1 cellular context compared by ENCODE assay signal in the genomic region with DNA sequence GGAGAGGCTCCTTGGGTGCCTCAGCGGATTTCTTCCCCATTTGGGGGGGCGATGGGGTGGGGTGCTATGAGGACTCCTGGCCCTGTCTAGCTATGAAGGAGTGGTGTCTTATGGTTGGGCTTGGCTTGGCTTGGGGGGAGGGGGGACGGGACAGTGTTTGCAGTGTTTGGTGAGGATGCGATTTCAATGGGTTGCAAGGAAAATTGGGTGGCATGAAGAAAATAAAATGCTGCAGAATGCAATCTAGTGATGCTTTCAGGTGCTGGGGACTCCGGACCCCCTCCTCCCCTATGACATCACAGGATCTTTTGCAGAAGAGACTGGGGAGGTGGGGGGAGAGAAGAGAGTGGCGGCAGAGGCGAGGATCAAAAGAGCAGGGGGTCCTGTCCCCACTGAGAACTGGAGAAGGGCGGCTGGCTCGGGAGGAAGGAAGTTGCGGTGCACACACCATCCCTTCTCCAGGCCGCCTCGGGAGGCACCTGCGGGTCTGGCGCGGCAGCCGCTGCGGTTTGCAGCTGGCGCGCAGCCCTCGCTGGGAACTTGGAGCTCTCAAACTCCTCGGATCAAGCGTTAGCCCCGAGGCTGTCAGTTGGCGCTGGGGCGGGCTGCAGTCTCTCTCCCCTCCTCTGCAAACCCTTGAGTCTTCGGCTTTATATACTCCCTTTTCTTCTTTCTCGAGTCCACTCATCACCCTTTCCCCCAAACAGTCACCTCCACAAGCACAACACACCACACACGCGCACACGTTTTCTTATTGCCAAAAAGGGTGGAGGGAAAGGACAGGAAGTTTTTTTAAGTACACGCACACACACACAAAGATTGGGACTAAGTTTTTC.
TF ChIP-seq lines count a peak whose summit lies in the region.

No MANE protein-coding gene starts in this region.

TF ChIP-seq in HEK293, 187 proteins besides CTCF, POLR2A, EP300 and RAD21 (continued from another document and continues in another):
- TF ChIP-seq, protein P1, sequence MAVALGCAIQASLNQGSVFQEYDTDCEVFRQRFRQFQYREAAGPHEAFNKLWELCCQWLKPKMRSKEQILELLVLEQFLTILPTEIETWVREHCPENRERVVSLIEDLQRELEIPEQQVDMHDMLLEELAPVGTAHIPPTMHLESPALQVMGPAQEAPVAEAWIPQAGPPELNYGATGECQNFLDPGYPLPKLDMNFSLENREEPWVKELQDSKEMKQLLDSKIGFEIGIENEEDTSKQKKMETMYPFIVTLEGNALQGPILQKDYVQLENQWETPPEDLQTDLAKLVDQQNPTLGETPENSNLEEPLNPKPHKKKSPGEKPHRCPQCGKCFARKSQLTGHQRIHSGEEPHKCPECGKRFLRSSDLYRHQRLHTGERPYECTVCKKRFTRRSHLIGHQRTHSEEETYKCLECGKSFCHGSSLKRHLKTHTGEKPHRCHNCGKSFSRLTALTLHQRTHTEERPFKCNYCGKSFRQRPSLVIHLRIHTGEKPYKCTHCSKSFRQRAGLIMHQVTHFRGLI (tag by site-specific recombination; IDR thresholded peaks at IDR 0.05): peak; percentile 97
- TF ChIP-seq ZSCAN23 (tag by site-specific recombination; IDR thresholded peaks at IDR 0.05): no peak
- TF ChIP-seq, protein P2, sequence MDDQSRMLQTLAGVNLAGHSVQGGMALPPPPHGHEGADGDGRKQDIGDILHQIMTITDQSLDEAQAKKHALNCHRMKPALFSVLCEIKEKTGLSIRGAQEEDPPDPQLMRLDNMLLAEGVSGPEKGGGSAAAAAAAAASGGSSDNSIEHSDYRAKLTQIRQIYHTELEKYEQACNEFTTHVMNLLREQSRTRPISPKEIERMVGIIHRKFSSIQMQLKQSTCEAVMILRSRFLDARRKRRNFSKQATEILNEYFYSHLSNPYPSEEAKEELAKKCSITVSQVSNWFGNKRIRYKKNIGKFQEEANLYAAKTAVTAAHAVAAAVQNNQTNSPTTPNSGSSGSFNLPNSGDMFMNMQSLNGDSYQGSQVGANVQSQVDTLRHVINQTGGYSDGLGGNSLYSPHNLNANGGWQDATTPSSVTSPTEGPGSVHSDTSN (CRISPR knock-in tag; IDR thresholded peaks at IDR 0.05): no peak
- TF ChIP-seq, protein P3, sequence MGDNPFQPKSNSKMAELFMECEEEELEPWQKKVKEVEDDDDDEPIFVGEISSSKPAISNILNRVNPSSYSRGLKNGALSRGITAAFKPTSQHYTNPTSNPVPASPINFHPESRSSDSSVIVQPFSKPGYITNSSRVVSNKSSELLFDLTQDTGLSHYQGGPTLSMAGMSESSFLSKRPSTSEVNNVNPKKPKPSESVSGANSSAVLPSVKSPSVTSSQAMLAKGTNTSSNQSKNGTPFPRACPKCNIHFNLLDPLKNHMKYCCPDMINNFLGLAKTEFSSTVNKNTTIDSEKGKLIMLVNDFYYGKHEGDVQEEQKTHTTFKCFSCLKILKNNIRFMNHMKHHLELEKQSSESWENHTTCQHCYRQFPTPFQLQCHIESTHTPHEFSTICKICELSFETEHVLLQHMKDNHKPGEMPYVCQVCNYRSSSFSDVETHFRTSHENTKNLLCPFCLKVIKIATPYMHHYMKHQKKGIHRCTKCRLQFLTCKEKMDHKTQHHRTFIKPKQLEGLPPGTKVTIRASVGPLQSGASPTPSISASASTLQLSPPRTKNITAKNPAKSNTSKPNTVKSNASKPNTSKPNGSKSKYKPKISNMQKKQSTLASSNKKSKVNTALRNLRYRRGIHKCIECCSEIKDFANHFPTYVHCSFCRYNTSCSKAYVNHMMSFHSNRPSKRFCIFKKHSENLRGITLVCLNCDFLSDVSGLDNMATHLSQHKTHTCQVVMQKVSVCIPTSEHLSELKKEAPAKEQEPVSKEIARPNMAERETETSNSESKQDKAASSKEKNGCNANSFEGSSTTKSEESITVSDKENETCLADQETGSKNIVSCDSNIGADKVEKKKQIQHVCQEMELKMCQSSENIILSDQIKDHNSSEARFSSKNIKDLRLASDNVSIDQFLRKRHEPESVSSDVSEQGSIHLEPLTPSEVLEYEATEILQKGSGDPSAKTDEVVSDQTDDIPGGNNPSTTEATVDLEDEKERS (tag by site-specific recombination; IDR thresholded peaks at IDR 0.05): no peak
- TF ChIP-seq, protein P4, sequence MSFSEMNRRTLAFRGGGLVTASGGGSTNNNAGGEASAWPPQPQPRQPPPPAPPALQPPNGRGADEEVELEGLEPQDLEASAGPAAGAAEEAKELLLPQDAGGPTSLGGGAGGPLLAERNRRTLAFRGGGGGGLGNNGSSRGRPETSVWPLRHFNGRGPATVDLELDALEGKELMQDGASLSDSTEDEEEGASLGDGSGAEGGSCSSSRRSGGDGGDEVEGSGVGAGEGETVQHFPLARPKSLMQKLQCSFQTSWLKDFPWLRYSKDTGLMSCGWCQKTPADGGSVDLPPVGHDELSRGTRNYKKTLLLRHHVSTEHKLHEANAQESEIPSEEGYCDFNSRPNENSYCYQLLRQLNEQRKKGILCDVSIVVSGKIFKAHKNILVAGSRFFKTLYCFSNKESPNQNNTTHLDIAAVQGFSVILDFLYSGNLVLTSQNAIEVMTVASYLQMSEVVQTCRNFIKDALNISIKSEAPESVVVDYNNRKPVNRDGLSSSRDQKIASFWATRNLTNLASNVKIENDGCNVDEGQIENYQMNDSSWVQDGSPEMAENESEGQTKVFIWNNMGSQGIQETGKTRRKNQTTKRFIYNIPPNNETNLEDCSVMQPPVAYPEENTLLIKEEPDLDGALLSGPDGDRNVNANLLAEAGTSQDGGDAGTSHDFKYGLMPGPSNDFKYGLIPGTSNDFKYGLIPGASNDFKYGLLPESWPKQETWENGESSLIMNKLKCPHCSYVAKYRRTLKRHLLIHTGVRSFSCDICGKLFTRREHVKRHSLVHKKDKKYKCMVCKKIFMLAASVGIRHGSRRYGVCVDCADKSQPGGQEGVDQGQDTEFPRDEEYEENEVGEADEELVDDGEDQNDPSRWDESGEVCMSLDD (tag by site-specific recombination; IDR thresholded peaks at IDR 0.05): no peak
- 0 out of 2 replicates have a peak, but pooled peaks have one; percentile 37 for TF ChIP-seq GLIS1 (tag by site-specific recombination; IDR thresholded peaks at IDR 0.05)
- peak; percentile 47 for TF ChIP-seq SP7 (tag by site-specific recombination; IDR thresholded peaks at IDR 0.05)
- peak; percentile 53; the same call in 1 of the 2 replicates for TF ChIP-seq ZNF777 (tag by site-specific recombination; IDR thresholded peaks at IDR 0.05; ENCODE audit: borderline replicate concordance)
- TF ChIP-seq ZNF585B (tag by site-specific recombination; IDR thresholded peaks at IDR 0.05): no peak
- TF ChIP-seq ZNF302 (tag by site-specific recombination; IDR thresholded peaks at IDR 0.05; ENCODE audit: low read depth): no peak
- TF ChIP-seq KLF10 (tag by site-specific recombination; IDR thresholded peaks at IDR 0.05): no peak
- no peak for TF ChIP-seq HOXA7 (CRISPR knock-in tag; IDR thresholded peaks at IDR 0.05; ENCODE audit: borderline replicate concordance)
- no peak for TF ChIP-seq ZNF354C (tag by site-specific recombination; IDR thresholded peaks at IDR 0.05; ENCODE audit: borderline replicate concordance, low read depth)
- peak; percentile 84 for TF ChIP-seq ZBTB21 (tag by site-specific recombination; IDR thresholded peaks at IDR 0.05)
- 0 out of 2 replicates have a peak, but pooled peaks have one; percentile 8 for TF ChIP-seq ZNF202 (tag by site-specific recombination; IDR thresholded peaks at IDR 0.05; ENCODE audit: borderline replicate concordance)
- no peak for TF ChIP-seq YY1 (tag by site-specific recombination; IDR thresholded peaks at IDR 0.05)
- 0 out of 2 replicates have a peak, but pooled peaks have one; percentile 8 for TF ChIP-seq ZNF707 (tag by site-specific recombination; IDR thresholded peaks at IDR 0.05)
- 0 out of 2 replicates have a peak, but pooled peaks have one; percentile 7 for TF ChIP-seq ZNF623 (tag by site-specific recombination; IDR thresholded peaks at IDR 0.05)
- TF ChIP-seq ZNF132 (tag by site-specific recombination; IDR thresholded peaks at IDR 0.05; ENCODE audit: borderline replicate concordance): no peak
- no peak for TF ChIP-seq ZNF292 (tag by site-specific recombination; IDR thresholded peaks at IDR 0.05; ENCODE audit: borderline replicate concordance, low read depth)
- TF ChIP-seq ZNF529 (tag by site-specific recombination; IDR thresholded peaks at IDR 0.05; ENCODE audit: insufficient replicate concordance): no peak
- TF ChIP-seq GLIS2 (tag by site-specific recombination; IDR thresholded peaks at IDR 0.05): 0 out of 2 replicates have a peak, but pooled peaks have one; percentile 54
- TF ChIP-seq REPIN1 (tag by site-specific recombination; IDR thresholded peaks at IDR 0.05; ENCODE audit: low read depth): no peak
- peak; percentile 86 for TF ChIP-seq ZNF629 (tag by site-specific recombination; IDR thresholded peaks at IDR 0.05)
- TF ChIP-seq, protein P5, sequence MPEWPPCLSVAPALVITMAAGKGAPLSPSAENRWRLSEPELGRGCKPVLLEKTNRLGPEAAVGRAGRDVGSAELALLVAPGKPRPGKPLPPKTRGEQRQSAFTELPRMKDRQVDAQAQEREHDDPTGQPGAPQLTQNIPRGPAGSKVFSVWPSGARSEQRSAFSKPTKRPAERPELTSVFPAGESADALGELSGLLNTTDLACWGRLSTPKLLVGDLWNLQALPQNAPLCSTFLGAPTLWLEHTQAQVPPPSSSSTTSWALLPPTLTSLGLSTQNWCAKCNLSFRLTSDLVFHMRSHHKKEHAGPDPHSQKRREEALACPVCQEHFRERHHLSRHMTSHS (tag by site-specific recombination; IDR thresholded peaks at IDR 0.05): no peak
- no peak for TF ChIP-seq ZNF677 (tag by site-specific recombination; IDR thresholded peaks at IDR 0.05)
- TF ChIP-seq ZIC2 (tag by site-specific recombination; IDR thresholded peaks at IDR 0.05): peak; percentile 51
- 0 out of 2 replicates have a peak, but pooled peaks have one; percentile 23 for TF ChIP-seq KLF8 (tag by site-specific recombination; IDR thresholded peaks at IDR 0.05)
- TF ChIP-seq ZNF514 (tag by site-specific recombination; IDR thresholded peaks at IDR 0.05): no peak
- TF ChIP-seq RBAK (tag by site-specific recombination; IDR thresholded peaks at IDR 0.05): no peak
- TF ChIP-seq, protein P6, sequence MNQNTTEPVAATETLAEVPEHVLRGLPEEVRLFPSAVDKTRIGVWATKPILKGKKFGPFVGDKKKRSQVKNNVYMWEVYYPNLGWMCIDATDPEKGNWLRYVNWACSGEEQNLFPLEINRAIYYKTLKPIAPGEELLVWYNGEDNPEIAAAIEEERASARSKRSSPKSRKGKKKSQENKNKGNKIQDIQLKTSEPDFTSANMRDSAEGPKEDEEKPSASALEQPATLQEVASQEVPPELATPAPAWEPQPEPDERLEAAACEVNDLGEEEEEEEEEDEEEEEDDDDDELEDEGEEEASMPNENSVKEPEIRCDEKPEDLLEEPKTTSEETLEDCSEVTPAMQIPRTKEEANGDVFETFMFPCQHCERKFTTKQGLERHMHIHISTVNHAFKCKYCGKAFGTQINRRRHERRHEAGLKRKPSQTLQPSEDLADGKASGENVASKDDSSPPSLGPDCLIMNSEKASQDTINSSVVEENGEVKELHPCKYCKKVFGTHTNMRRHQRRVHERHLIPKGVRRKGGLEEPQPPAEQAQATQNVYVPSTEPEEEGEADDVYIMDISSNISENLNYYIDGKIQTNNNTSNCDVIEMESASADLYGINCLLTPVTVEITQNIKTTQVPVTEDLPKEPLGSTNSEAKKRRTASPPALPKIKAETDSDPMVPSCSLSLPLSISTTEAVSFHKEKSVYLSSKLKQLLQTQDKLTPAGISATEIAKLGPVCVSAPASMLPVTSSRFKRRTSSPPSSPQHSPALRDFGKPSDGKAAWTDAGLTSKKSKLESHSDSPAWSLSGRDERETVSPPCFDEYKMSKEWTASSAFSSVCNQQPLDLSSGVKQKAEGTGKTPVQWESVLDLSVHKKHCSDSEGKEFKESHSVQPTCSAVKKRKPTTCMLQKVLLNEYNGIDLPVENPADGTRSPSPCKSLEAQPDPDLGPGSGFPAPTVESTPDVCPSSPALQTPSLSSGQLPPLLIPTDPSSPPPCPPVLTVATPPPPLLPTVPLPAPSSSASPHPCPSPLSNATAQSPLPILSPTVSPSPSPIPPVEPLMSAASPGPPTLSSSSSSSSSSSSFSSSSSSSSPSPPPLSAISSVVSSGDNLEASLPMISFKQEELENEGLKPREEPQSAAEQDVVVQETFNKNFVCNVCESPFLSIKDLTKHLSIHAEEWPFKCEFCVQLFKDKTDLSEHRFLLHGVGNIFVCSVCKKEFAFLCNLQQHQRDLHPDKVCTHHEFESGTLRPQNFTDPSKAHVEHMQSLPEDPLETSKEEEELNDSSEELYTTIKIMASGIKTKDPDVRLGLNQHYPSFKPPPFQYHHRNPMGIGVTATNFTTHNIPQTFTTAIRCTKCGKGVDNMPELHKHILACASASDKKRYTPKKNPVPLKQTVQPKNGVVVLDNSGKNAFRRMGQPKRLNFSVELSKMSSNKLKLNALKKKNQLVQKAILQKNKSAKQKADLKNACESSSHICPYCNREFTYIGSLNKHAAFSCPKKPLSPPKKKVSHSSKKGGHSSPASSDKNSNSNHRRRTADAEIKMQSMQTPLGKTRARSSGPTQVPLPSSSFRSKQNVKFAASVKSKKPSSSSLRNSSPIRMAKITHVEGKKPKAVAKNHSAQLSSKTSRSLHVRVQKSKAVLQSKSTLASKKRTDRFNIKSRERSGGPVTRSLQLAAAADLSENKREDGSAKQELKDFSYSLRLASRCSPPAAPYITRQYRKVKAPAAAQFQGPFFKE (tag by site-specific recombination; IDR thresholded peaks at IDR 0.05; ENCODE audit: borderline replicate concordance): no peak
- TF ChIP-seq ZBTB17 (tag by site-specific recombination; IDR thresholded peaks at IDR 0.05): peak; percentile 63
- no peak for TF ChIP-seq ZNF416 (tag by site-specific recombination; IDR thresholded peaks at IDR 0.05)
- TF ChIP-seq ZFP3 (tag by site-specific recombination; IDR thresholded peaks at IDR 0.05; ENCODE audit: low read depth): no peak
- TF ChIP-seq, protein P7, sequence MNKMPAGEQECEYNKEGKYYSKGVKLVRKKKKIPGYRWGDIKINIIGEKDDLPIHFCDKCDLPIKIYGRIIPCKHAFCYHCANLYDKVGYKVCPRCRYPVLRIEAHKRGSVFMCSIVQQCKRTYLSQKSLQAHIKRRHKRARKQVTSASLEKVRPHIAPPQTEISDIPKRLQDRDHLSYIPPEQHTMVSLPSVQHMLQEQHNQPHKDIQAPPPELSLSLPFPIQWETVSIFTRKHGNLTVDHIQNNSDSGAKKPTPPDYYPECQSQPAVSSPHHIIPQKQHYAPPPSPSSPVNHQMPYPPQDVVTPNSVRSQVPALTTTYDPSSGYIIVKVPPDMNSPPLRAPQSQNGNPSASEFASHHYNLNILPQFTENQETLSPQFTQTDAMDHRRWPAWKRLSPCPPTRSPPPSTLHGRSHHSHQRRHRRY (tag by site-specific recombination; IDR thresholded peaks at IDR 0.05): no peak
